Comparison of ENCODE assay signal across 9 cellular contexts in the genomic region with DNA sequence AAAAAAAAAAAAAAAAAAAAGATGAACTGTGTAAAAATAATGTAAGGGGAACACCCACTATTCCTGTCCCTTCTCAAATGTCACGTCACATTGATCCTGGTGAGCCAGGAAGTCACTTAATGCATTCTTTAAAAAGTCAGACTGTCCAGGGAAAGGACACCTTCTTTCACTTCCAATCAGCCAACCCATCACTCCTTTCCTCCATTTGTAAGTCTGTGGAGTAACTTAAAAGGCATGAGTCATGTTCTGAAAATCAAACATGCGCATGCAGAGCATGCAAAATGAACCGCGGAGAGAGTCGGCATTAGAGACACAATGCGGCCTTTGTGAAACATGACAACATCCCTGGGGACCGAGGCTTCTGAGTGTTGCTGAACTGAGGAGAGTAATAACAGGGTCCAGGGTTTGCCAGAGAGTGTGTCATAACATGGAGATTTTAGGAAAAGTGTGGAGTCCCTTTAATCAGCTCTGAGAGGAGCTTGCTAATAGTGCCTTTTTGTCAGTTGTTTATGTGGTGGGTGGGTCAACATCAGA.
DNase-seq lines count a peak whose midpoint lies in the region; ATAC-seq and TF ChIP-seq lines count a peak whose summit lies in the region.
"Had no signal": no experiment of that assay in that cellular context is flagged by ENCODE, and none has a peak within 500 bp of the region (broad histone marks: within the 10 kb centered on the region; RNA-seq: fewer than 3 reads in every experiment).

No MANE protein-coding gene starts in this region.

- H3K4me2 ChIP-seq in IMR-90 (ENCODE audit: low read depth, low read length) = no peak overlapping the region; the same call in 1 of the 2 replicates

- H3K56ac ChIP-seq in IMR-90 (ENCODE audit: extremely low read depth, insufficient read depth, low read length) = no peak overlapping the region

- CTCF ChIA-PET in IMR-90 (lab: Yijun Ruan, JAX) = no interaction called here

- H3K23ac ChIP-seq in IMR-90 (ENCODE audit: low read depth, low read length) = no peak overlapping the region

- H3K4ac ChIP-seq in IMR-90 (ENCODE audit: low read depth, low read length) = no peak overlapping the region

- TF ChIP-seq POLR2A in IMR-90 (IDR thresholded peaks at IDR 0.05; ENCODE audit: low read depth, low read length) (no peak), testis (IDR thresholded peaks at IDR 0.05) (no peak)

- dilution Hi-C loops in IMR-90 (cut with HindIII; ENCODE audit: low sequenced_read_pairs, unreplicated experiment) = no loop called here

- H3K27ac ChIP-seq in IMR-90 (ENCODE audit: insufficient read depth, low read length) = no peak overlapping the region
- H3K27ac ChIP-seq in mesodermal cell (ENCODE audit: low read depth, low read length, severe bottlenecking) = peak overlapping the region; percentile 92
- no peak overlapping the region for H3K27ac ChIP-seq in testis

- no peak overlapping the region for H2BK20ac ChIP-seq in IMR-90 (ENCODE audit: low read depth, low read length)

- H3K4me1 ChIP-seq in IMR-90 (ENCODE audit: control insufficient read depth, insufficient read depth, low read length) = no peaks in the 10 kb centered on the region
- peaks cover 31% of the 10 kb centered on the region for H3K4me1 ChIP-seq in mesodermal cell (ENCODE audit: control insufficient read depth, insufficient read depth, low read length, poor library complexity, severe bottlenecking)
- H3K4me1 ChIP-seq in testis = no peaks in the 10 kb centered on the region

- H3K9me1 ChIP-seq in IMR-90 (ENCODE audit: insufficient read depth, low read length) = no peaks in the 10 kb centered on the region

- no peak overlapping the region for H2AK5ac ChIP-seq in IMR-90 (ENCODE audit: low read depth, low read length)

- BruUV-seq in IMR-90 (replicated peaks; lab: Mats Ljungman, UMichigan) = no TSS peak

- in situ Hi-C loops in IMR-90 (cut with MboI; ENCODE audit: low sequenced_read_pairs) = no loop called here

- H2BK120ac ChIP-seq in IMR-90 (ENCODE audit: low read depth, low read length) = no peak overlapping the region

- no peak overlapping the region for H3K9ac ChIP-seq in IMR-90 (ENCODE audit: low read depth, low read length)

- H2AK9ac ChIP-seq in IMR-90 (replicated peaks; ENCODE audit: low read depth, low read length, poor library complexity) = no peak overlapping the region

- H3K4me3 ChIP-seq in IMR-90 (ENCODE audit: insufficient read depth, low read depth, low read length) = no peak overlapping the region
- H3K4me3 ChIP-seq in choroid plexus epithelial cell (ENCODE audit: low read depth, low read length) = no peak overlapping the region
- no peak overlapping the region for H3K4me3 ChIP-seq in mesodermal cell (ENCODE audit: extremely low read depth, insufficient read depth, low read length, poor library complexity, severe bottlenecking)
- H3K4me3 ChIP-seq in testis = no peak overlapping the region

- no peaks in the 10 kb centered on the region for H3K9me3 ChIP-seq in IMR-90 (ENCODE audit: control insufficient read depth, insufficient read depth, low read length)
- no peaks in the 10 kb centered on the region for H3K9me3 ChIP-seq in mesodermal cell (ENCODE audit: control insufficient read depth, low read length)
- H3K9me3 ChIP-seq in testis = no peaks in the 10 kb centered on the region

- no peak overlapping the region for H2BK15ac ChIP-seq in IMR-90 (ENCODE audit: low read depth, low read length)

- H4K8ac ChIP-seq in IMR-90 (ENCODE audit: low read depth in 2 of 2, low read length in 2 of 2) = no peak overlapping the region

- H2AFZ ChIP-seq in IMR-90 (replicated peaks; ENCODE audit: low read length, poor library complexity) = no peak overlapping the region

- H3K27me3 ChIP-seq in IMR-90 (ENCODE audit: control insufficient read depth, insufficient read depth, low read length) (no peaks in the 10 kb centered on the region), testis (no peaks in the 10 kb centered on the region)

- no peaks in the 10 kb centered on the region for H3K79me1 ChIP-seq in IMR-90 (ENCODE audit: low read depth in 1 of 2, low read length in 2 of 2)

- no peak overlapping the region for H4K91ac ChIP-seq in IMR-90 (ENCODE audit: insufficient read depth, low read depth, low read length)

- H3K18ac ChIP-seq in IMR-90 (ENCODE audit: low read depth, low read length) = no peak overlapping the region

- no peaks in the 10 kb centered on the region for H4K20me1 ChIP-seq in IMR-90 (ENCODE audit: insufficient read depth, low read length)

- TF ChIP-seq CTCF in IMR-90 (conservative IDR thresholded peaks at IDR 0.05; ENCODE audit: low read depth, low read length) = no peak
- TF ChIP-seq CTCF in choroid plexus epithelial cell (conservative IDR thresholded peaks at IDR 0.05; ENCODE audit: low read depth, low read length) = no peak
- no peak for TF ChIP-seq CTCF in testis (IDR thresholded peaks at IDR 0.05)

- ATAC-seq in GM21576 (IDR thresholded peaks at IDR 0.05; ENCODE audit: unreplicated experiment) = peak; percentile 82
- ATAC-seq in IMR-90 (ENCODE audit: low read depth) = peak; percentile 53

- intact Hi-C loops in IMR-90 (cut with micrococcal nuclease) (no loop called here), testis (cut with DNase I; ENCODE audit: low total_unique reads) (no loop called here)

- DNase-seq in COLO829 (ENCODE audit: low spot score) = peak; percentile 71
- DNase-seq in IMR-90 = peak; percentile 68
- DNase-seq in choroid plexus epithelial cell (ENCODE audit: low read depth) = peak; percentile 58
- no peak for DNase-seq in testis
- DNase-seq in activated CD4-positive, alpha-beta T cell treated with anti-CD3 and anti-CD28 coated beads, Interleukin-2, amount 50 U/mL, for 4 hours = no peak
- DNase-seq in activated T-cell treated with anti-CD3 and anti-CD28 coated beads, Interleukin-2, amount 50 U/mL, for 48 hours = no peak
- DNase-seq: DND-41 had no signal

- H3K36me3 ChIP-seq in IMR-90 (ENCODE audit: control insufficient read depth, insufficient read depth, low read length) = no peaks in the 10 kb centered on the region
- no peaks in the 10 kb centered on the region for H3K36me3 ChIP-seq in mesodermal cell (ENCODE audit: control insufficient read depth, insufficient read depth, low read length)
- H3K36me3 ChIP-seq in testis (ENCODE audit: low read depth, missing control alignments) = no peaks in the 10 kb centered on the region

- no peak overlapping the region for H2BK5ac ChIP-seq in IMR-90 (ENCODE audit: low read depth, low read length, poor library complexity, severe bottlenecking)

- POLR2A ChIA-PET in IMR-90 (lab: Charles Lee; ENCODE audit: unreplicated experiment) = no interaction called here

- H4K5ac ChIP-seq in IMR-90 (ENCODE audit: low read depth, low read length) = no peak overlapping the region

- no peak overlapping the region for H3K14ac ChIP-seq in IMR-90 (replicated peaks; ENCODE audit: low read depth, low read length)

- WGBS in IMR-90 (ENCODE audit: extremely low coverage in 2 of 2, insufficient read length in 1 of 2), 2 experiments = 0% methylated on average over 6 of the region's 7 CpGs; no CpG with 5 or more reads in 1 of the 2 experiments
- 13% methylated on average over 6 to 7 of the region's 7 CpGs for WGBS in mesodermal cell (ENCODE audit: insufficient coverage in 2 of 2), 2 experiments
- 53 to 58% methylated on average over 7 of the region's 7 CpGs for WGBS in testis, 2 donors

- TF ChIP-seq RAD21 in IMR-90 (IDR thresholded peaks at IDR 0.05; ENCODE audit: low read length) = no peak

TF ChIP-seq in IMR-90, 13 proteins besides CTCF, POLR2A, EP300 and RAD21:
- no peak for TF ChIP-seq MXI1 (IDR thresholded peaks at IDR 0.05; ENCODE audit: borderline replicate concordance, low read depth, low read length)
- no peak for TF ChIP-seq BHLHE40 (IDR thresholded peaks at IDR 0.05; ENCODE audit: low read depth, low read length)
- no peak for TF ChIP-seq NFE2L2 (IDR thresholded peaks at IDR 0.05; ENCODE audit: low read depth, low read length)
- TF ChIP-seq CEBPB (IDR thresholded peaks at IDR 0.05; ENCODE audit: low read depth, low read length) = no peak
- TF ChIP-seq MAFK (IDR thresholded peaks at IDR 0.05; ENCODE audit: low read depth, low read length) = no peak
- TF ChIP-seq, protein P1, sequence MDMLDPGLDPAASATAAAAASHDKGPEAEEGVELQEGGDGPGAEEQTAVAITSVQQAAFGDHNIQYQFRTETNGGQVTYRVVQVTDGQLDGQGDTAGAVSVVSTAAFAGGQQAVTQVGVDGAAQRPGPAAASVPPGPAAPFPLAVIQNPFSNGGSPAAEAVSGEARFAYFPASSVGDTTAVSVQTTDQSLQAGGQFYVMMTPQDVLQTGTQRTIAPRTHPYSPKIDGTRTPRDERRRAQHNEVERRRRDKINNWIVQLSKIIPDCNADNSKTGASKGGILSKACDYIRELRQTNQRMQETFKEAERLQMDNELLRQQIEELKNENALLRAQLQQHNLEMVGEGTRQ (IDR thresholded peaks at IDR 0.05; ENCODE audit: low read depth, low read length) = no peak
- TF ChIP-seq SMC3 (IDR thresholded peaks at IDR 0.05; ENCODE audit: low read depth, low read length) = no peak
- TF ChIP-seq RFX5 (IDR thresholded peaks at IDR 0.05; ENCODE audit: low read depth, low read length) = no peak
- no peak for TF ChIP-seq RCOR1 (IDR thresholded peaks at IDR 0.05; ENCODE audit: insufficient replicate concordance, low read length)
- TF ChIP-seq FOS (IDR thresholded peaks at IDR 0.05; ENCODE audit: low read depth, low read length) = no peak
- TF ChIP-seq, protein P2, sequence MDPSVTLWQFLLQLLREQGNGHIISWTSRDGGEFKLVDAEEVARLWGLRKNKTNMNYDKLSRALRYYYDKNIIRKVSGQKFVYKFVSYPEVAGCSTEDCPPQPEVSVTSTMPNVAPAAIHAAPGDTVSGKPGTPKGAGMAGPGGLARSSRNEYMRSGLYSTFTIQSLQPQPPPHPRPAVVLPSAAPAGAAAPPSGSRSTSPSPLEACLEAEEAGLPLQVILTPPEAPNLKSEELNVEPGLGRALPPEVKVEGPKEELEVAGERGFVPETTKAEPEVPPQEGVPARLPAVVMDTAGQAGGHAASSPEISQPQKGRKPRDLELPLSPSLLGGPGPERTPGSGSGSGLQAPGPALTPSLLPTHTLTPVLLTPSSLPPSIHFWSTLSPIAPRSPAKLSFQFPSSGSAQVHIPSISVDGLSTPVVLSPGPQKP (IDR thresholded peaks at IDR 0.05; ENCODE audit: borderline replicate concordance, low read depth, low read length) = no peak
- no peak for TF ChIP-seq MAZ (IDR thresholded peaks at IDR 0.05; ENCODE audit: borderline replicate concordance, low read depth, low read length)
- no peak for TF ChIP-seq CHD1 (IDR thresholded peaks at IDR 0.05; ENCODE audit: low read depth, low read length)

Comparison
In these comparisons a context has a peak if more than half of its experiments do, and no peak if none do; other contexts are left out.
1. DNase-seq: peak in COLO829 (single experiment), IMR-90 (single experiment) and choroid plexus epithelial cell (single experiment); none in testis (single experiment), activated CD4-positive, alpha-beta T cell treated with anti-CD3 and anti-CD28 coated beads, Interleukin-2, amount 50 U/mL, for 4 hours (0 of 2) and activated T-cell treated with anti-CD3 and anti-CD28 coated beads, Interleukin-2, amount 50 U/mL, for 48 hours (0 of 2).